In the genomic region with DNA sequence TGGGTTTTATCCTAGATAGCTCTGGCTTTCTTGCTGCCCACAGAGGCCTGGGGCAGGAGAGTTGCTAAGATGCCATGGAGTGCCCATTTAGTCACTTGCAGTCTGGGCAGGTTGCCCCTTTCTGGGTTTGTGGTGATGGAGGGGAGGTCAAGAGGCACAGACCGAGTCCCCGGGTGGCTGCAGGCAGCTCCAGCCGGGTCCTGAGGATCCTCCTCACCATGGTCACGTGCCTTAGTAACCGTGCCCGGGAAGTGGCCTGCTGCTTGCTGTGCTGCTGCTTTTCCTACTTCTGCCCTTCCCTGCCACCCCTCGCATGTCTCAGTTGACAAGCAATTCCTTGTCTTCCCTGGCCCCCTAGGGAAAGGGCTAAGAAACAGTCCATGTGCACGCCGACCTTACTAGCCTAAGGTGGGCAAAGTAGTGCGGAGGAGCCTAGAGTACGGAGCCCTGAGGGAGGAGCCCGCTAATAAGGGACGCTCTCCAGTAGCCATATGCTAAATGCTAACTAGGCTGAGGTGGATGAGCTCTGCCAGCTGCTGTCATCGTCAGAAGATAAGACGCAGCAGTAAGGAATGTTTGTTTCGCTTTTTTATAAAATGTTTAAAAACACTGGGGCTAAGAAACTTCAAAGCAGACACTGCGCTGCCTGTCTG, we compare ENCODE assay signal across 11 cellular contexts. TPM values are rescaled to one million over a fixed set of nuclear protein-coding genes. Genes with fewer than 3 reads are reported as not detected.
A peak's percentile ranks its signal among the peaks of the same experiment; 100 is the strongest.
DNase-seq lines count a peak whose midpoint lies in the region; FAIRE-seq and TF ChIP-seq lines count a peak whose summit lies in the region.
"Had no signal": no experiment of that assay in that cellular context is flagged by ENCODE, and none has a peak within 500 bp of the region (broad histone marks: within the 10 kb centered on the region; RNA-seq: fewer than 3 reads in every experiment).

No MANE protein-coding gene starts in this region.

- no peaks in the 10 kb centered on the region for H3K9me3 ChIP-seq in astrocyte (ENCODE audit: insufficient read depth, low read depth, low read length)
- no peaks in the 10 kb centered on the region for H3K9me3 ChIP-seq in iPS-20b (ENCODE audit: insufficient read depth, low read depth, low read length)
- H3K9me3 ChIP-seq in small intestine (ENCODE audit: control insufficient read depth, low read depth), result no peaks in the 10 kb centered on the region

- peaks cover 8% of the 10 kb centered on the region for H3K4me1 Mint-ChIP-seq in astrocyte (ENCODE audit: low read depth, unreplicated experiment)

- H3K36me3 ChIP-seq in astrocyte (ENCODE audit: insufficient read depth, low read length) (no peaks in the 10 kb centered on the region), iPS-20b (ENCODE audit: insufficient read depth, low read depth, low read length) (no peaks in the 10 kb centered on the region), small intestine (ENCODE audit: control insufficient read depth in 2 of 2, insufficient read depth in 2 of 2, low read length in 2 of 2) (no peaks in the 10 kb centered on the region)

- no peaks in the 10 kb centered on the region for H4K20me1 ChIP-seq in astrocyte (ENCODE audit: insufficient read depth, low read length)

- H3K36me3 Mint-ChIP-seq in astrocyte (ENCODE audit: low read depth, unreplicated experiment), result no peaks in the 10 kb centered on the region
- H3K36me3 Mint-ChIP-seq: memory B cell had no signal

- H3K4me3 Mint-ChIP-seq in astrocyte (ENCODE audit: unreplicated experiment), result no peak overlapping the region
- H3K4me3 Mint-ChIP-seq: memory B cell had no signal

- H3K27ac ChIP-seq in astrocyte (ENCODE audit: low read depth, low read length), result peak overlapping the region; percentile 59
- peak overlapping the region; percentile 73 for H3K27ac ChIP-seq in iPS-20b (ENCODE audit: low read length)
- H3K27ac ChIP-seq in small intestine (ENCODE audit: low read depth in 1 of 2, low read length in 1 of 2), result peak overlapping the region in 1 of 2 donors; percentile 2

- H3K9ac ChIP-seq in astrocyte (ENCODE audit: low read length), result peak overlapping the region; percentile 62
- peak overlapping the region; percentile 86; the same call in 1 of the 2 replicates for H3K9ac ChIP-seq in iPS-20b (ENCODE audit: low read depth, low read length)

- H3K27me3 ChIP-seq in astrocyte (ENCODE audit: insufficient read depth, low read length) (no peaks in the 10 kb centered on the region), iPS-20b (ENCODE audit: insufficient read depth, low read length) (no peaks in the 10 kb centered on the region), small intestine (ENCODE audit: control insufficient read depth in 2 of 2, insufficient read depth in 2 of 2, low read length in 2 of 2) (no peaks in the 10 kb centered on the region)

- H3K9me3 Mint-ChIP-seq in astrocyte (ENCODE audit: unreplicated experiment), result no peaks in the 10 kb centered on the region
- H3K9me3 Mint-ChIP-seq: memory B cell had no signal

- TF ChIP-seq CTCF in astrocyte (IDR thresholded peaks at IDR 0.05; ENCODE audit: insufficient read depth, low read depth, low read length), result no peak

- H3K4me1 ChIP-seq in astrocyte (ENCODE audit: insufficient read depth, low read length) (peaks cover 20% of the 10 kb centered on the region), iPS-20b (ENCODE audit: insufficient read depth, low read length) (peaks cover 14% of the 10 kb centered on the region), small intestine (ENCODE audit: control insufficient read depth in 2 of 2, insufficient read depth in 1 of 2, low read depth in 1 of 2, low read length in 1 of 2) (no peaks in the 10 kb centered on the region)

- peak overlapping the region; percentile 53 for H2AFZ ChIP-seq in astrocyte (ENCODE audit: low read depth, low read length)

- FAIRE-seq in astrocyte (lab: Jason Lieb, UNC), result no peak
- no peak for FAIRE-seq in small intestine (lab: Jason Lieb, UNC)
- FAIRE-seq in HTR-8/SVneo (lab: Jason Lieb, UNC), result no peak

- H3K4me2 ChIP-seq in astrocyte (ENCODE audit: low read length), result peak overlapping the region; percentile 77

- WGBS in small intestine, 3 donors, result 27 to 46% (median 46%) methylated on average over 16 to 17 of the region's 17 CpGs

- peaks cover 5% of the 10 kb centered on the region for H3K27me3 Mint-ChIP-seq in astrocyte (ENCODE audit: low read depth, unreplicated experiment)

- no peaks in the 10 kb centered on the region for H3K79me2 ChIP-seq in astrocyte (ENCODE audit: insufficient read depth, low read length)

- no peak overlapping the region for H3K27ac Mint-ChIP-seq in astrocyte (ENCODE audit: unreplicated experiment)
- H3K27ac Mint-ChIP-seq: memory B cell had no signal

- DNase-seq in M059J (ENCODE audit: low read depth), result peak; percentile 28
- no peak for DNase-seq in astrocyte (ENCODE audit: low read depth)
- peak; percentile 37 for DNase-seq in small intestine
- DNase-seq in HTR-8/SVneo (ENCODE audit: insufficient read length, low spot score), result no peak
- no peak for DNase-seq in dermis blood vessel endothelial cell
- no peak for DNase-seq in AG08395 (ENCODE audit: low spot score)
- no peak for DNase-seq in GOT3 (lab: John Stamatoyannopoulos, UW)
- DNase-seq: KG1 had no signal

- H3K4me3 ChIP-seq in astrocyte (ENCODE audit: insufficient read depth, low read depth, low read length), result no peak overlapping the region
- peak overlapping the region; percentile 67; the same call in 1 of the 2 replicates for H3K4me3 ChIP-seq in iPS-20b (ENCODE audit: low read length)
- H3K4me3 ChIP-seq in small intestine (ENCODE audit: low read depth in 1 of 2, low read length in 2 of 2), result peak overlapping the region in 1 of 2 donors; percentile 17

RNA-seq across cellular contexts. Expression of gene CLCA1, which starts 34.9 kb away (rescaled TPM):
- not detected in 2 replicates for total RNA-seq in M059J (2014; rRNA removed; shearing (Covaris generic))
- not detected in 2 replicates for total RNA-seq in astrocyte
- polyA plus RNA-seq in small intestine, result 100 to 1,000 TPM in 2 of 3 donors, 10 to 100 TPM in 1; 90.2 to 302 (median 176) TPM
- not detected in 2 replicates for total RNA-seq in dermis blood vessel endothelial cell
- total RNA-seq: temporal lobe had no signal

RNA-seq across cellular contexts. Expression of gene CLCA4, which starts 43.3 kb away (rescaled TPM):
- not detected in 2 replicates for total RNA-seq in M059J (2014; rRNA removed; shearing (Covaris generic))
- not detected in 2 replicates for total RNA-seq in astrocyte
- 1 to 10 TPM in 1 of 3 donors, under 1 TPM in 1, not detected in 1; 0.27 to 1.2 TPM for polyA plus RNA-seq in small intestine
- not detected in 2 replicates for total RNA-seq in dermis blood vessel endothelial cell
- total RNA-seq: temporal lobe had no signal

Comparison
In these comparisons a context has a peak if more than half of its experiments do, and no peak if none do; other contexts are left out.
1. DNase-seq: peak in M059J (single experiment) and small intestine (single experiment); none in astrocyte (single experiment), HTR-8/SVneo (single experiment), dermis blood vessel endothelial cell (single experiment), AG08395 (single experiment) and GOT3 (single experiment).